Comparison of ENCODE assay signal across 10 cellular contexts in genomic region chr1:23664837-23665795, GRCh38. TPM values are rescaled to one million over a fixed set of nuclear protein-coding genes. Genes with fewer than 3 reads are reported as not detected.
A peak's percentile ranks its signal among the peaks of the same experiment; 100 is the strongest.
DNase-seq lines count a peak whose midpoint lies in the region; ATAC-seq, FAIRE-seq and TF ChIP-seq lines count a peak whose summit lies in the region.
"Had no signal": no experiment of that assay in that cellular context is flagged by ENCODE, and none has a peak within 500 bp of the region (broad histone marks: within the 10 kb centered on the region; RNA-seq: fewer than 3 reads in every experiment).

No MANE protein-coding gene starts in this region.

- TF ChIP-seq RAD21 in A549 (conservative IDR thresholded peaks at IDR 0.05 in 1 of 2, IDR thresholded peaks at IDR 0.05 in 1 of 2), result peak; percentile 36 to 59; a peak in 4 of 5 replicates

- H3K4me1 Mint-ChIP-seq in stimulated activated naive B cell treated with anti-CD40 and anti-IgM and Interleukin-4, amounts not matched to agents 10 μg/mL and 1 μg/mL and 100 μg/mL, for 72 hours, result peaks cover 2 to 4% of the 10 kb centered on the region in 2 donors

- intact Hi-C loops in posterior vena cava (cut with DNase I), result no loop called here

- H3K4me2 ChIP-seq in A549, result no peak overlapping the region

- H3K4me3 Mint-ChIP-seq in stimulated activated naive B cell treated with anti-CD40 and anti-IgM and Interleukin-4, amounts not matched to agents 10 μg/mL and 1 μg/mL and 100 μg/mL, for 72 hours, result no peak overlapping the region

- no peaks in the 10 kb centered on the region for H3K9me3 ChIP-seq in A549

- H3K27ac ChIP-seq in A549, result no peak overlapping the region
- H3K27ac ChIP-seq: epithelial cell of prostate, HL-60 had no signal

- no peaks in the 10 kb centered on the region for H3K4me1 ChIP-seq in A549

- peaks cover 0 to 10% of the 10 kb centered on the region in 2 donors for H3K27me3 Mint-ChIP-seq in stimulated activated naive B cell treated with anti-CD40 and anti-IgM and Interleukin-4, amounts not matched to agents 10 μg/mL and 1 μg/mL and 100 μg/mL, for 72 hours

- no peak for FAIRE-seq in A549 (lab: Jason Lieb, UNC)

- H3K4me3 ChIP-seq in A549 (no peak overlapping the region), choroid plexus epithelial cell (ENCODE audit: low read depth, low read length) (no peak overlapping the region)

- TF ChIP-seq CTCF in A549 (IDR thresholded peaks at IDR 0.05) (peak; percentile 40), choroid plexus epithelial cell (conservative IDR thresholded peaks at IDR 0.05; ENCODE audit: low read depth, low read length) (peak; percentile 56)

- no peak for TF ChIP-seq EP300 in A549 (IDR thresholded peaks at IDR 0.05)

- peak overlapping the region; percentile 5 for H3K27ac Mint-ChIP-seq in stimulated activated naive B cell treated with anti-CD40 and anti-IgM and Interleukin-4, amounts not matched to agents 10 μg/mL and 1 μg/mL and 100 μg/mL, for 72 hours

- peaks cover 0 to 2% of the 10 kb centered on the region in 2 donors for H3K36me3 Mint-ChIP-seq in stimulated activated naive B cell treated with anti-CD40 and anti-IgM and Interleukin-4, amounts not matched to agents 10 μg/mL and 1 μg/mL and 100 μg/mL, for 72 hours

- no peaks in the 10 kb centered on the region for H3K9me3 Mint-ChIP-seq in stimulated activated naive B cell treated with anti-CD40 and anti-IgM and Interleukin-4, amounts not matched to agents 10 μg/mL and 1 μg/mL and 100 μg/mL, for 72 hours

- in situ Hi-C loops in G401 (cut with HindIII; ENCODE audit: low sequenced_read_pairs), result no loop called here

- POLR2A ChIA-PET in A549 (lab: Yijun Ruan, JAX), result no interaction called here

- CTCF ChIA-PET in A549 (lab: Yijun Ruan, JAX), result interaction anchor here (0.6 to 3.4 kb wide), 14 partner anchors 10 to 1486 kb away, joined by 3 to 17 read pairs (median 4); no protein-coding TSS in a partner anchor

- DNase-seq in A549 (ENCODE audit: low read depth in 1 of 2, low spot score in 1 of 2) (peak in 1 of 2 experiments; percentile 31), G401 (ENCODE audit: low spot score) (peak; percentile 25), NCI-H2196 treated with DMSO at 0.1 percent for 48 hours (lab: John Stamatoyannopoulos, UW; ENCODE audit: unreplicated experiment) (peak; percentile 37), choroid plexus epithelial cell (ENCODE audit: low read depth) (peak; percentile 60), NCI-H446 (lab: John Stamatoyannopoulos, UW) (no peak), posterior vena cava (ENCODE audit: low spot score) (no peak)
- DNase-seq in stimulated activated naive B cell treated with anti-CD40 and anti-IgM and Interleukin-4, amounts not matched to agents 10 μg/mL and 1 μg/mL and 100 μg/mL, for 72 hours, result no peak
- DNase-seq in stimulated activated CD4-positive, alpha-beta T cell treated with anti-CD3 and anti-CD28 coated beads, Interleukin-4, amount 100 ng/mL, for 4 hours, result no peak

- TF ChIP-seq POLR2A in A549 (IDR thresholded peaks at IDR 0.05; ENCODE audit: low read length), result no peak

- WGBS in A549 (ENCODE audit: missing lambda C conversion rate), result 58% methylated on average over 11 of the region's 11 CpGs

- peak in 1 of 2 experiments; percentile 59; a peak in 2 of 6 replicates for ATAC-seq in A549
- peak; percentile 31 to 52 for ATAC-seq in stimulated activated naive B cell treated with anti-CD40 and anti-IgM and Interleukin-4, amounts not matched to agents 10 μg/mL and 1 μg/mL and 100 μg/mL, for 72 hours (replicated peaks)

TF ChIP-seq in A549, 52 proteins besides CTCF, POLR2A, EP300 and RAD21:
- TF ChIP-seq SMC3 (IDR thresholded peaks at IDR 0.05), result peak; percentile 35; the same call in 2 of the 3 replicates
- TF ChIP-seq RFX5 (IDR thresholded peaks at IDR 0.05), result no peak

RNA-seq across cellular contexts. Expression of gene RPL11, which starts 26.5 kb away (rescaled TPM):
- polyA plus RNA-seq in A549 (2011; rRNA removed) (979 and 1,292 TPM in 2 replicates), A549 (2017; fragmentation: RNase III; extraction: RNeasy Plus Mini Kit Qiagen cat#74134 plus additional on column Dnase treatment) (1,260 to 1,335 TPM (median 1,329 TPM) in 3 replicates)
- polyA plus RNA-seq in A549 (2012; cell fraction: cytosol; rRNA removed), result 858 and 1,073 TPM in 2 replicates
- polyA plus RNA-seq in A549 (2012; cell fraction: nucleus; rRNA removed), result 136 and 263 TPM in 2 replicates
- 305 and 306 TPM in 2 replicates for polyA minus RNA-seq in A549 (2011; rRNA and poly(A)+ RNA removed)
- total RNA-seq in G401 (2014; rRNA removed; shearing (Covaris generic)), result 769 and 873 TPM in 2 replicates
- 100 to 1,000 TPM; 706 to 724 TPM for total RNA-seq in posterior vena cava

Comparison
In these comparisons a context has a peak if more than half of its experiments do, and no peak if none do; other contexts are left out.
1. DNase-seq: peak in G401 (single experiment), NCI-H2196 treated with DMSO at 0.1 percent for 48 hours (single experiment) and choroid plexus epithelial cell (single experiment); none in stimulated activated naive B cell treated with anti-CD40 and anti-IgM and Interleukin-4, amounts not matched to agents 10 μg/mL and 1 μg/mL and 100 μg/mL, for 72 hours (single experiment), NCI-H446 (0 of 2), posterior vena cava (single experiment) and stimulated activated CD4-positive, alpha-beta T cell treated with anti-CD3 and anti-CD28 coated beads, Interleukin-4, amount 100 ng/mL, for 4 hours (0 of 2).